19 cellular contexts compared by ENCODE assay signal in the genomic region with DNA sequence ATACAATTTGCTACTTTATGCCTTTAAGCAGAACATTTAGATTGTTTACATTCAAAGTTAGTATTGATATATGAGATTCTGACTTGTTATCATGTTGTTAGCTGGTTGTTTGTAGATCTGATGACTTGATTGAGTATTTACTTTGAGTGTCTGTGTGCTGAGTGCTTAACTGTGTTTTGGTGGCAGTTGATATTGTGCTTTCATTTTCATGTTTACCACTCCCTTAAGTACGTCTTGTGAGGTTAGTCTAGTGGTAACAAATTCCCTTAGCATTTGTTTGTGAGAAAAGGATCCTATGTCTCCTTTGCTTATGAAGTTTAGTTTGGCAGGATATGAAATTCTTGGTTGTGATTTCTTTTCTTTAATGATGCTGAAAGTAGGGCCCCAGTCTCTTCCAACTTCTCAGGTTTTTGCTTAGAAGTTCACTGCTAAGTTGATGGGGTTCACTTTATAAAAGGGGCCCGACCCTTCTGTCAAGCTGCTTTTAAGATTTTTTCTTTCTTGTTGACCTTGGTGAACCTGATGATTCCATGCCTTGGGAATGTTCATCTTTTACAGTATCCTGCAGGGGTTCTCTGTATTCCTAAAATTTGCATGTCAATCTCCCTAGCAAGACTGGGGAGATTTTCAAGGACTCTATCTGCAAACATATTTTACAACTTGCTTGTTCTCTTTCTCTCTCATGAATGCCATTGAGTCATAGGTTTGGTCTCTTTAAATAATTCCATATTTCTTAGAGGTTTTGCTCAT.
DNase-seq lines count a peak whose midpoint lies in the region; ATAC-seq, FAIRE-seq and TF ChIP-seq lines count a peak whose summit lies in the region.
"Had no signal": no experiment of that assay in that cellular context is flagged by ENCODE, and none has a peak within 500 bp of the region (broad histone marks: within the 10 kb centered on the region; RNA-seq: fewer than 3 reads in every experiment).

No MANE protein-coding gene starts in this region.

- H4K20me1 ChIP-seq in GM12878 (ENCODE audit: control insufficient read depth, insufficient read depth) = no peaks in the 10 kb centered on the region

- H3K27ac Mint-ChIP-seq in nephron progenitor cell = no peak overlapping the region

- DNase-seq in ELR (ENCODE audit: low read depth) (peak; percentile 28), GM12878 (ENCODE audit: low read depth, low spot score) (peak; percentile 26), posterior vena cava (ENCODE audit: low spot score) (no peak), NCI-H2081 (lab: John Stamatoyannopoulos, UW) (no peak), esophagus squamous epithelium (lab: John Stamatoyannopoulos, UW) (no peak), nephron progenitor cell (no peak)
- DNase-seq: activated CD4-positive, CD25-positive, alpha-beta regulatory T cell treated with anti-CD3 and anti-CD28 coated beads, Interleukin-2, amount 50 U/mL, for 72 hours; activated CD8-positive, alpha-beta memory T cell treated with anti-CD3 and anti-CD28 coated beads, Interleukin-2, amount 50 U/mL, for 4 hours; activated naive CD4-positive, alpha-beta T cell treated with anti-CD3 and anti-CD28 coated beads, Interleukin-2, amount 50 U/mL, for 16 hours; body of pancreas; COR-L47; dermis blood vessel endothelial cell; heart left ventricle; NCI-H1436; NCI-H69; pancreas; tibial artery had no signal

- no peak for TF ChIP-seq EP300 in GM12878 (IDR thresholded peaks at IDR 0.05; ENCODE audit: borderline replicate concordance in 1 of 2, control insufficient read depth in 1 of 2, low read depth in 2 of 2, low read length in 2 of 2)

- H3K9ac ChIP-seq in HUES6 (ENCODE audit: low read length) = peak overlapping the region; percentile 8
- H3K9ac ChIP-seq in GM12878 (ENCODE audit: control insufficient read depth, insufficient read depth, low read length) = no peak overlapping the region

- H3K27me3 ChIP-seq in HUES6 (ENCODE audit: control insufficient read depth, insufficient read depth, low read length) (no peaks in the 10 kb centered on the region), GM12878 (replicated peaks in 1 of 2; ENCODE audit: control insufficient read depth in 2 of 2, insufficient read depth in 2 of 2, low read length in 1 of 2) (no peaks in the 10 kb centered on the region), esophagus squamous epithelium (no peaks in the 10 kb centered on the region)
- H3K27me3 ChIP-seq: body of pancreas, heart left ventricle, pancreas, tibial artery had no signal

- H3K9me3 ChIP-seq in HUES6 (ENCODE audit: control insufficient read depth, insufficient read depth, low read depth, low read length) = no peaks in the 10 kb centered on the region
- no peaks in the 10 kb centered on the region for H3K9me3 ChIP-seq in GM12878 (replicated peaks; ENCODE audit: control insufficient read depth, insufficient read depth, low read length)
- H3K9me3 ChIP-seq in esophagus squamous epithelium = no peaks in the 10 kb centered on the region
- H3K9me3 ChIP-seq: body of pancreas, heart left ventricle, pancreas, tibial artery had no signal

- no peak for TF ChIP-seq CTCF in GM12878 (IDR thresholded peaks at IDR 0.05 in 2 of 3, conservative IDR thresholded peaks at IDR 0.05 in 1 of 3; ENCODE audit: control insufficient read depth in 2 of 3, extremely low read depth in 1 of 3, insufficient read depth in 1 of 3, low read depth in 3 of 3, low read length in 3 of 3)
- no peak for TF ChIP-seq CTCF in esophagus squamous epithelium (IDR thresholded peaks at IDR 0.05)
- TF ChIP-seq CTCF in nephron progenitor cell (IDR thresholded peaks at IDR 0.05) = no peak

- TF ChIP-seq POLR2A in GM12878 (IDR thresholded peaks at IDR 0.05; ENCODE audit: low read depth, low read length) (no peak), esophagus squamous epithelium (IDR thresholded peaks at IDR 0.05) (no peak)

- H3K27me3 Mint-ChIP-seq in nephron progenitor cell (ENCODE audit: low read depth, poor library complexity) = no peaks in the 10 kb centered on the region

- no TSS peak for BruUV-seq in GM12878 (replicated peaks; lab: Mats Ljungman, UMichigan)

- H2AFZ ChIP-seq in GM12878 (ENCODE audit: control insufficient read depth, low read depth, low read length) = peak overlapping the region; percentile 57

- peak overlapping the region; percentile 46 for H3K4me2 ChIP-seq in GM12878 (ENCODE audit: control insufficient read depth, insufficient read depth)

- TF ChIP-seq RAD21 in GM12878 (IDR thresholded peaks at IDR 0.05; ENCODE audit: insufficient read depth, low read depth, low read length) = no peak

- POLR2A ChIA-PET in GM12878 (lab: Charles Lee) = no interaction called here

- H3K4me3 ChIP-seq in HUES6 (ENCODE audit: low read depth, low read length) (0 out of 2 replicates have a peak overlapping the region, but pooled peaks have one; percentile 0), GM12878 (no peak overlapping the region), esophagus squamous epithelium (no peak overlapping the region)
- H3K4me3 ChIP-seq: body of pancreas, heart left ventricle, pancreas, tibial artery had no signal

- SMC1A ChIA-PET in GM12878 (lab: Charles Lee; ENCODE audit: uncharacterized antibody, unreplicated experiment) = interaction anchor here (0.8 to 3.4 kb wide), 8 partner anchors 10 to 92 kb away, joined by 3 to 22 read pairs (median 4); no protein-coding TSS in a partner anchor

- H3K36me3 Mint-ChIP-seq in nephron progenitor cell (ENCODE audit: low read depth) = no peaks in the 10 kb centered on the region

- ATAC-seq in GM19455 (IDR thresholded peaks at IDR 0.05; ENCODE audit: unreplicated experiment) = peak; percentile 28
- ATAC-seq in GM12878 = peak; percentile 35; the same call in 1 of the 3 replicates
- ATAC-seq: body of pancreas, heart left ventricle had no signal

- H3K4me1 Mint-ChIP-seq in nephron progenitor cell = no peaks in the 10 kb centered on the region

- WGBS in GM12878 (ENCODE audit: insufficient coverage, insufficient replicate concordance, low lambda C conversion rate, missing lambda C conversion rate) = 4% methylated on average over 2 of the region's 2 CpGs
- 29 to 35% methylated on average over 2 of the region's 2 CpGs for WGBS in esophagus squamous epithelium, 2 donors

- H3K4me3 Mint-ChIP-seq in nephron progenitor cell = no peak overlapping the region

- peak overlapping the region; percentile 17; the same call in 1 of the 2 replicates for H3K27ac ChIP-seq in HUES6 (ENCODE audit: low read depth, low read length)
- no peak overlapping the region for H3K27ac ChIP-seq in GM12878 (ENCODE audit: control insufficient read depth, insufficient read depth)
- no peak overlapping the region for H3K27ac ChIP-seq in esophagus squamous epithelium
- H3K27ac ChIP-seq: body of pancreas, heart left ventricle, pancreas, tibial artery had no signal

- in situ Hi-C loops in GM12878 (cut with MboI) = no loop called here

- H3K9me3 Mint-ChIP-seq in nephron progenitor cell = no peaks in the 10 kb centered on the region

- intact Hi-C loops in GM12878 (cut with micrococcal nuclease; ENCODE audit: unreplicated experiment) (loop anchor here (10.0 kb wide), 3 partner anchors 186 to 396 kb away; no protein-coding TSS in a partner anchor), posterior vena cava (cut with DNase I) (no loop called here), esophagus squamous epithelium (cut with DNase I) (no loop called here)

- H3K79me2 ChIP-seq in GM12878 (ENCODE audit: control insufficient read depth, insufficient read depth, low read length) = no peaks in the 10 kb centered on the region

- RAD21 ChIA-PET in GM12878 (lab: Charles Lee; ENCODE audit: unreplicated experiment) = interaction anchor here (0.6 to 3.5 kb wide), 7 partner anchors 13 to 391 kb away, joined by 3 to 12 read pairs (median 3); no protein-coding TSS in a partner anchor

- FAIRE-seq in GM12878 (lab: Jason Lieb, UNC) = peak; percentile 89
- FAIRE-seq: pancreas had no signal

- peaks cover 31% of the 10 kb centered on the region for H3K4me1 ChIP-seq in HUES6 (ENCODE audit: control insufficient read depth, insufficient read depth, low read length)
- peaks cover 10% of the 10 kb centered on the region; the same call in 1 of the 2 replicates for H3K4me1 ChIP-seq in GM12878 (ENCODE audit: control insufficient read depth, insufficient read depth, low read length)
- H3K4me1 ChIP-seq in esophagus squamous epithelium = no peaks in the 10 kb centered on the region
- H3K4me1 ChIP-seq: body of pancreas, heart left ventricle, pancreas, tibial artery had no signal

- H3K36me3 ChIP-seq in HUES6 (ENCODE audit: control insufficient read depth, insufficient read depth, low read length) (no peaks in the 10 kb centered on the region), GM12878 (ENCODE audit: control insufficient read depth in 2 of 2, insufficient read depth in 2 of 2, low read length in 1 of 2) (no peaks in the 10 kb centered on the region), esophagus squamous epithelium (no peaks in the 10 kb centered on the region)
- H3K36me3 ChIP-seq: heart left ventricle, pancreas, tibial artery had no signal

- CTCF ChIA-PET in GM12878 (lab: Yijun Ruan, JAX) = interaction anchor here (1.2 to 4.6 kb wide), 10 partner anchors 12 to 391 kb away, joined by 5 to 28 read pairs (median 9); no protein-coding TSS in a partner anchor

TF ChIP-seq in GM12878, 131 proteins besides CTCF, POLR2A, EP300 and RAD21 (continues in another document):
- TF ChIP-seq MXI1 (IDR thresholded peaks at IDR 0.05; ENCODE audit: low read depth, low read length) (no peak), NBN (IDR thresholded peaks at IDR 0.05) (no peak)
- TF ChIP-seq, protein P1, sequence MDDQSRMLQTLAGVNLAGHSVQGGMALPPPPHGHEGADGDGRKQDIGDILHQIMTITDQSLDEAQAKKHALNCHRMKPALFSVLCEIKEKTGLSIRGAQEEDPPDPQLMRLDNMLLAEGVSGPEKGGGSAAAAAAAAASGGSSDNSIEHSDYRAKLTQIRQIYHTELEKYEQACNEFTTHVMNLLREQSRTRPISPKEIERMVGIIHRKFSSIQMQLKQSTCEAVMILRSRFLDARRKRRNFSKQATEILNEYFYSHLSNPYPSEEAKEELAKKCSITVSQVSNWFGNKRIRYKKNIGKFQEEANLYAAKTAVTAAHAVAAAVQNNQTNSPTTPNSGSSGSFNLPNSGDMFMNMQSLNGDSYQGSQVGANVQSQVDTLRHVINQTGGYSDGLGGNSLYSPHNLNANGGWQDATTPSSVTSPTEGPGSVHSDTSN (IDR thresholded peaks at IDR 0.05; ENCODE audit: insufficient replicate concordance, low read depth, low read length) = no peak
- TF ChIP-seq, protein P2, sequence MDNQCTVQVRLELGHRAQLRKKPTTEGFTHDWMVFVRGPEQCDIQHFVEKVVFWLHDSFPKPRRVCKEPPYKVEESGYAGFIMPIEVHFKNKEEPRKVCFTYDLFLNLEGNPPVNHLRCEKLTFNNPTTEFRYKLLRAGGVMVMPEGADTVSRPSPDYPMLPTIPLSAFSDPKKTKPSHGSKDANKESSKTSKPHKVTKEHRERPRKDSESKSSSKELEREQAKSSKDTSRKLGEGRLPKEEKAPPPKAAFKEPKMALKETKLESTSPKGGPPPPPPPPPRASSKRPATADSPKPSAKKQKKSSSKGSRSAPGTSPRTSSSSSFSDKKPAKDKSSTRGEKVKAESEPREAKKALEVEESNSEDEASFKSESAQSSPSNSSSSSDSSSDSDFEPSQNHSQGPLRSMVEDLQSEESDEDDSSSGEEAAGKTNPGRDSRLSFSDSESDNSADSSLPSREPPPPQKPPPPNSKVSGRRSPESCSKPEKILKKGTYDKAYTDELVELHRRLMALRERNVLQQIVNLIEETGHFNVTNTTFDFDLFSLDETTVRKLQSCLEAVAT (IDR thresholded peaks at IDR 0.05) = no peak

Comparison
In these comparisons a context has a peak if more than half of its experiments do, and no peak if none do; other contexts are left out.
1. DNase-seq: peak in ELR (single experiment) and GM12878 (single experiment); none in posterior vena cava (single experiment), NCI-H2081 (0 of 2), esophagus squamous epithelium (single experiment) and nephron progenitor cell (single experiment).